In genomic region chr16:57127037-57127763, GRCh38 we compare ENCODE assay signal across 17 cellular contexts. TPM values are rescaled to one million over a fixed set of nuclear protein-coding genes. Genes with fewer than 3 reads are reported as not detected.
A peak's percentile ranks its signal among the peaks of the same experiment; 100 is the strongest.
DNase-seq lines count a peak whose midpoint lies in the region; ATAC-seq, FAIRE-seq and TF ChIP-seq lines count a peak whose summit lies in the region.
"Had no signal": no experiment of that assay in that cellular context is flagged by ENCODE, and none has a peak within 500 bp of the region (broad histone marks: within the 10 kb centered on the region; RNA-seq: fewer than 3 reads in every experiment).

No MANE protein-coding gene starts in this region.

- dilution Hi-C loops in mammary epithelial cell (cut with HindIII; ENCODE audit: low sequenced_read_pairs): loop anchor here (10.0 kb wide), 1 partner anchor 52 kb away; no protein-coding TSS in a partner anchor

- H3K27ac Mint-ChIP-seq in CD4-positive, alpha-beta T cell: peak overlapping the region; percentile 55
- H3K27ac Mint-ChIP-seq: activated B cell treated with CpG ODN at 0.5 μM for 24 hours, B cell had no signal

- in situ Hi-C loops in K562 (cut with MboI): no loop called here
- in situ Hi-C loops in mammary epithelial cell (cut with MboI; ENCODE audit: low sequenced_read_pairs in 2 of 2): no loop called here

- H3K9me1 ChIP-seq in K562 (ENCODE audit: control insufficient read depth, insufficient read depth, low read length): no peaks in the 10 kb centered on the region

- no peaks in the 10 kb centered on the region for H3K9me3 ChIP-seq in CD4-positive, alpha-beta T cell (ENCODE audit: control insufficient read depth, low read length)
- H3K9me3 ChIP-seq in K562 (replicated peaks; ENCODE audit: control insufficient read depth, insufficient read depth, low read depth, low read length): no peaks in the 10 kb centered on the region
- no peaks in the 10 kb centered on the region for H3K9me3 ChIP-seq in mammary epithelial cell (replicated peaks; ENCODE audit: insufficient read depth, low read length)
- no peaks in the 10 kb centered on the region for H3K9me3 ChIP-seq in tibial artery
- H3K9me3 ChIP-seq: heart left ventricle, stomach had no signal

- POLR2A ChIA-PET in CD4-positive, alpha-beta T cell (lab: Charles Lee): interaction anchor here (0.8 to 2.3 kb wide), 3 partner anchors 15 to 43 kb away, joined by 3 to 9 read pairs (median 8); partner anchors contain the start of gene CPNE2
- POLR2A ChIA-PET in K562 (lab: Yijun Ruan, JAX): interaction anchor here (0.6 to 1.8 kb wide), 3 partner anchors 10 to 13 kb away, joined by 3 to 5 read pairs (median 5); no protein-coding TSS in a partner anchor

- no peak for TF ChIP-seq RAD21 in K562 (CRISPR knock-in tag; conservative IDR thresholded peaks at IDR 0.05 in 1 of 2, IDR thresholded peaks at IDR 0.05 in 1 of 2)

- H3K4me1 ChIP-seq in K562 (replicated peaks in 1 of 2; ENCODE audit: control insufficient read depth in 2 of 2, insufficient read depth in 2 of 2, low read length in 2 of 2) (peaks cover 6 to 7% of the 10 kb centered on the region in 2 experiments; a peak in 4 of 5 replicates), mammary epithelial cell (ENCODE audit: insufficient read depth, low read length) (no peaks in the 10 kb centered on the region), tibial artery (no peaks in the 10 kb centered on the region)
- H3K4me1 ChIP-seq: stomach had no signal

- H4K20me1 ChIP-seq in K562 (replicated peaks; ENCODE audit: control insufficient read depth, insufficient read depth, low read length) (no peaks in the 10 kb centered on the region), mammary epithelial cell (ENCODE audit: insufficient read depth, low read length) (no peaks in the 10 kb centered on the region)

- H2AFZ ChIP-seq in K562 (ENCODE audit: low read depth, low read length) (no peak overlapping the region), mammary epithelial cell (ENCODE audit: low read depth, low read length) (no peak overlapping the region)

- H3K4me1 Mint-ChIP-seq in CD4-positive, alpha-beta T cell (ENCODE audit: low read depth): peaks cover 92% of the 10 kb centered on the region

- no TSS peak for BruUV-seq in K562 (replicated peaks; lab: Mats Ljungman, UMichigan)
- BruUV-seq in mammary epithelial cell (replicated peaks; lab: Mats Ljungman, UMichigan): no TSS peak

- no peaks in the 10 kb centered on the region for H3K79me2 ChIP-seq in K562 (ENCODE audit: control insufficient read depth, insufficient read depth, low read length)
- no peaks in the 10 kb centered on the region for H3K79me2 ChIP-seq in mammary epithelial cell (ENCODE audit: insufficient read depth, low read length)

- H3K4me2 ChIP-seq in K562 (ENCODE audit: insufficient read depth, low read length): no peak overlapping the region
- no peak overlapping the region for H3K4me2 ChIP-seq in mammary epithelial cell (ENCODE audit: insufficient read depth, low read depth, low read length)

- CTCF ChIA-PET in CD4-positive, alpha-beta T cell (lab: Charles Lee): interaction anchor here (1.0 kb wide), 1 partner anchor 34 kb away, joined by 3 read pairs; the partner anchor contains the start of gene CPNE2
- CTCF ChIA-PET in K562 (lab: Yijun Ruan, JAX; ENCODE audit: low intra/inter-chr PET ratio): no interaction called here
- CTCF ChIA-PET in mammary epithelial cell (lab: Charles Lee; ENCODE audit: low non-redundant PET): no interaction called here

- no peak for DNase-seq in CD4-positive, alpha-beta T cell
- DNase-seq in K562 (ENCODE audit: extremely low read depth in 1 of 4, low spot score in 3 of 4) (peak in 2 of 4 experiments; percentile 22 to 39), DMS79 treated with DMSO at 0.1 percent for 48 hours (lab: John Stamatoyannopoulos, UW) (no peak), mammary epithelial cell (no peak), tibial artery (no peak), NCI-H1048 (lab: John Stamatoyannopoulos, UW) (no peak)
- DNase-seq: activated B cell treated with CpG ODN at 0.5 μM for 24 hours; left cardiac atrium; NCI-H2081 treated with DMSO at 0.1 percent for 48 hours; stimulated activated CD4-positive, alpha-beta T cell treated with anti-CD3 and anti-CD28 coated beads, Interleukin-4, amount 100 ng/mL, for 24 hours; stomach had no signal

- ATAC-seq in CD4-positive, alpha-beta T cell (ENCODE audit: poor library complexity): no peak
- peak; percentile 70 for ATAC-seq in GM18861 (IDR thresholded peaks at IDR 0.05; ENCODE audit: unreplicated experiment)
- peak; percentile 54 for ATAC-seq in HG03175 (IDR thresholded peaks at IDR 0.05; ENCODE audit: unreplicated experiment)
- ATAC-seq in K562: peak; percentile 39
- ATAC-seq: esophagus mucosa, left cardiac atrium, right cardiac atrium had no signal

- TF ChIP-seq EP300 in K562 (IDR thresholded peaks at IDR 0.05; ENCODE audit: low read length): no peak

- no peak for TF ChIP-seq CTCF in CD4-positive, alpha-beta T cell (IDR thresholded peaks at IDR 0.05)
- TF ChIP-seq CTCF in K562 (IDR thresholded peaks at IDR 0.05 in 2 of 3, conservative IDR thresholded peaks at IDR 0.05 in 1 of 3; ENCODE audit: insufficient read depth in 2 of 3, low read depth in 1 of 3, low read length in 3 of 3) (no peak), mammary epithelial cell (conservative IDR thresholded peaks at IDR 0.05 in 1 of 2, IDR thresholded peaks at IDR 0.05 in 1 of 2; ENCODE audit: extremely low read depth in 1 of 2, insufficient read depth in 1 of 2, low read depth in 1 of 2, low read length in 2 of 2) (no peak), tibial artery (IDR thresholded peaks at IDR 0.05) (no peak)

- no peaks in the 10 kb centered on the region for H3K36me3 Mint-ChIP-seq in CD4-positive, alpha-beta T cell (ENCODE audit: low read depth)

- H3K9ac ChIP-seq in K562 (ENCODE audit: insufficient read depth in 1 of 2, low read depth in 2 of 2, low read length in 2 of 2) (no peak overlapping the region), mammary epithelial cell (ENCODE audit: insufficient read depth, low read length) (no peak overlapping the region)

- intact Hi-C loops in CD4-positive, alpha-beta T cell (cut with DNase I, micrococcal nuclease): no loop called here
- intact Hi-C loops in K562 (cut with micrococcal nuclease): no loop called here
- intact Hi-C loops in mammary epithelial cell (cut with micrococcal nuclease): no loop called here
- intact Hi-C loops in tibial artery (cut with DNase I; ENCODE audit: low total_unique reads): no loop called here

- H3K4me3 ChIP-seq in K562: no peak overlapping the region
- no peak overlapping the region for H3K4me3 ChIP-seq in mammary epithelial cell (replicated peaks in 1 of 3; ENCODE audit: insufficient read depth in 1 of 3, low read depth in 2 of 3, low read length in 3 of 3)
- no peak overlapping the region for H3K4me3 ChIP-seq in tibial artery
- H3K4me3 ChIP-seq: heart left ventricle, stomach had no signal

- H3K4me3 Mint-ChIP-seq in CD4-positive, alpha-beta T cell: no peak overlapping the region
- H3K4me3 Mint-ChIP-seq: activated B cell treated with CpG ODN at 0.5 μM for 24 hours, B cell had no signal

- H3K9me3 Mint-ChIP-seq in CD4-positive, alpha-beta T cell: no peaks in the 10 kb centered on the region
- H3K9me3 Mint-ChIP-seq: activated B cell treated with CpG ODN at 0.5 μM for 24 hours had no signal

- H3K36me3 ChIP-seq in K562 (ENCODE audit: control insufficient read depth, insufficient read depth, low read length) (no peaks in the 10 kb centered on the region), mammary epithelial cell (ENCODE audit: insufficient read depth, low read length) (no peaks in the 10 kb centered on the region), tibial artery (peaks cover 11 to 62% (median 22%) of the 10 kb centered on the region in 3 donors)

- FAIRE-seq in K562 (lab: Jason Lieb, UNC): no peak

- no peaks in the 10 kb centered on the region for H3K27me3 ChIP-seq in CD4-positive, alpha-beta T cell (ENCODE audit: control insufficient read depth, insufficient read depth, low read length)
- H3K27me3 ChIP-seq in K562 (ENCODE audit: control insufficient read depth in 2 of 2, insufficient read depth in 2 of 2, low read length in 2 of 2) (no peaks in the 10 kb centered on the region), mammary epithelial cell (ENCODE audit: insufficient read depth, low read length) (no peaks in the 10 kb centered on the region), tibial artery (no peaks in the 10 kb centered on the region)
- H3K27me3 ChIP-seq: heart left ventricle, stomach had no signal

- TF ChIP-seq POLR2A in K562 (conservative IDR thresholded peaks at IDR 0.05): no peak

- no peak overlapping the region for H3K27ac ChIP-seq in CD4-positive, alpha-beta T cell (ENCODE audit: low read depth, low read length)
- H3K27ac ChIP-seq in K562 (ENCODE audit: extremely low read depth, low read depth, low read length): no peak overlapping the region
- H3K27ac ChIP-seq in mammary epithelial cell (ENCODE audit: insufficient read depth, low read depth, low read length): no peak overlapping the region
- H3K27ac ChIP-seq in tibial artery: no peak overlapping the region
- H3K27ac ChIP-seq: heart left ventricle, stomach had no signal

- no peaks in the 10 kb centered on the region for H3K27me3 Mint-ChIP-seq in CD4-positive, alpha-beta T cell
- H3K27me3 Mint-ChIP-seq: activated B cell treated with CpG ODN at 0.5 μM for 24 hours, B cell had no signal

- 22% methylated on average over 5 of the region's 5 CpGs for WGBS in K562 (ENCODE audit: insufficient coverage, low coverage, missing lambda C conversion rate)
- 93% methylated on average over 5 of the region's 5 CpGs for WGBS in mammary epithelial cell (ENCODE audit: low coverage, missing lambda C conversion rate)

RNA-seq across cellular contexts. Expression of gene CPNE2, which starts 34.8 kb away (rescaled TPM):
- total RNA-seq in CD4-positive, alpha-beta T cell: 1 to 10 TPM; 2.2 to 3.5 TPM
- 13.7 and 32.7 TPM in 2 replicates for total RNA-seq in K562 (2011; cell fraction: chromatin; rRNA removed; ENCODE audit: low replicate concordance)
- 12.5 and 13.5 TPM in 2 replicates for total RNA-seq in K562 (2011; cell fraction: nucleolus; rRNA removed)
- 13.3 and 19.4 TPM in 2 replicates for total RNA-seq in K562 (2011; cell fraction: nucleoplasm; rRNA removed)
- 7.0 and 7.3 TPM in 2 replicates for total RNA-seq in K562 (2014; rRNA removed)
- total RNA-seq in K562 (2014; rRNA removed; fragmentation: Illumina TruSeq; extraction: Trizol): 4.2 and 5.0 TPM in 2 replicates
- total RNA-seq in K562 (2015; rRNA removed; fragmentation: Illumina TruSeq; extraction: Trizol): 7.7 and 8.6 TPM in 2 replicates
- 9.5 and 10.6 TPM in 2 replicates for total RNA-seq in K562 (2021)
- polyA plus RNA-seq in K562 (2011; rRNA removed): 13.9 and 26.9 TPM in 2 replicates
- polyA plus RNA-seq in K562 (2011; cell fraction: cytosol; rRNA removed): 28.1 and 34.9 TPM in 2 replicates
- 14.0 and 18.6 TPM in 2 replicates for polyA plus RNA-seq in K562 (2011; cell fraction: nucleus; rRNA removed)
- 14.1 and 33.3 TPM in 2 replicates for polyA plus RNA-seq in K562 (2012)
- 11.8 and 14.1 TPM in 2 replicates for polyA plus RNA-seq in K562 (2014; fragmentation: Illumina TruSeq; extraction: Trizol)
- 1 to 10 TPM; 3.0 to 3.8 TPM for polyA plus RNA-seq in K562 (2014; fragmentation: Nextera tagmentation; extraction: Ambion mirVana)
- 11.7 and 14.0 TPM in 2 replicates for polyA plus RNA-seq in K562 (2014; rRNA removed)
- 8.9 and 12.3 TPM in 2 replicates for polyA minus RNA-seq in K562 (2011; rRNA and poly(A)+ RNA removed)
- polyA minus RNA-seq in K562 (2011; cell fraction: cytosol; rRNA and poly(A)+ RNA removed): 7.7 and 8.6 TPM in 2 replicates
- polyA minus RNA-seq in K562 (2011; cell fraction: nucleus; rRNA and poly(A)+ RNA removed): 6.6 and 9.8 TPM in 2 replicates
- total RNA-seq in mammary epithelial cell: 10 to 100 TPM in 1 of 2 donors, 1 to 10 TPM in 1; 7.3 to 24.0 TPM
- 44.5 TPM for polyA plus RNA-seq in mammary epithelial cell
- 35.7 TPM for polyA minus RNA-seq in mammary epithelial cell

RNA-seq across cellular contexts. Expression of gene PSME3IP1, which starts 58.6 kb away (rescaled TPM):
- total RNA-seq in CD4-positive, alpha-beta T cell: 10 to 100 TPM; 77.1 to 77.9 TPM
- total RNA-seq in K562 (2011; cell fraction: chromatin; rRNA removed; ENCODE audit: low replicate concordance): 53.9 and 134 TPM in 2 replicates
- 46.7 and 60.7 TPM in 2 replicates for total RNA-seq in K562 (2011; cell fraction: nucleolus; rRNA removed)
- total RNA-seq in K562 (2011; cell fraction: nucleoplasm; rRNA removed): 71.6 and 104 TPM in 2 replicates
- total RNA-seq in K562 (2014; rRNA removed) (76.9 and 85.5 TPM in 2 replicates), K562 (2014; rRNA removed; fragmentation: Illumina TruSeq; extraction: Trizol) (143 and 167 TPM in 2 replicates), K562 (2015; rRNA removed; fragmentation: Illumina TruSeq; extraction: Trizol) (147 and 158 TPM in 2 replicates), K562 (2021) (104 and 106 TPM in 2 replicates), mammary epithelial cell (10 to 100 TPM; 43.2 to 90.0 TPM)
- polyA plus RNA-seq in K562 (2011; rRNA removed) (115 and 144 TPM in 2 replicates), K562 (2014; fragmentation: Illumina TruSeq; extraction: Trizol) (155 and 187 TPM in 2 replicates), K562 (2014; fragmentation: Nextera tagmentation; extraction: Ambion mirVana) (100 to 1,000 TPM in 1 of 2 experiments, 10 to 100 TPM in 1; 63.8 to 142 TPM), K562 (2014; rRNA removed) (146 and 152 TPM in 2 replicates), mammary epithelial cell (64.8 TPM)
- 132 and 144 TPM in 2 replicates for polyA plus RNA-seq in K562 (2011; cell fraction: cytosol; rRNA removed)
- 251 and 259 TPM in 2 replicates for polyA plus RNA-seq in K562 (2011; cell fraction: nucleus; rRNA removed)
- 88.6 and 121 TPM in 2 replicates for polyA plus RNA-seq in K562 (2012)
- 78.0 and 80.4 TPM in 2 replicates for polyA minus RNA-seq in K562 (2011; rRNA and poly(A)+ RNA removed)
- 45.1 and 48.8 TPM in 2 replicates for polyA minus RNA-seq in K562 (2011; cell fraction: cytosol; rRNA and poly(A)+ RNA removed)
- 40.8 and 66.0 TPM in 2 replicates for polyA minus RNA-seq in K562 (2011; cell fraction: nucleus; rRNA and poly(A)+ RNA removed)
- 50.1 TPM for polyA minus RNA-seq in mammary epithelial cell

RNA-seq across cellular contexts. Expression of gene RSPRY1, which starts 58.9 kb away (rescaled TPM):
- 10 to 100 TPM; 19.9 to 21.3 TPM for total RNA-seq in CD4-positive, alpha-beta T cell
- total RNA-seq in K562 (2011; cell fraction: chromatin; rRNA removed; ENCODE audit: low replicate concordance): 60.1 and 86.3 TPM in 2 replicates
- total RNA-seq in K562 (2011; cell fraction: nucleolus; rRNA removed): 29.9 and 41.0 TPM in 2 replicates
- total RNA-seq in K562 (2011; cell fraction: nucleoplasm; rRNA removed): 44.0 and 48.0 TPM in 2 replicates
- 14.5 and 20.0 TPM in 2 replicates for total RNA-seq in K562 (2014; rRNA removed)
- 25.5 and 26.3 TPM in 2 replicates for total RNA-seq in K562 (2014; rRNA removed; fragmentation: Illumina TruSeq; extraction: Trizol)
- total RNA-seq in K562 (2015; rRNA removed; fragmentation: Illumina TruSeq; extraction: Trizol): 25.2 and 27.8 TPM in 2 replicates
- 20.8 and 22.7 TPM in 2 replicates for total RNA-seq in K562 (2021)
- 25.4 and 28.0 TPM in 2 replicates for polyA plus RNA-seq in K562 (2011; rRNA removed)
- polyA plus RNA-seq in K562 (2011; cell fraction: cytosol; rRNA removed): 10.7 and 15.7 TPM in 2 replicates
- 21.4 and 28.5 TPM in 2 replicates for polyA plus RNA-seq in K562 (2011; cell fraction: nucleus; rRNA removed)
- polyA plus RNA-seq in K562 (2012): 11.1 and 11.4 TPM in 2 replicates
- polyA plus RNA-seq in K562 (2014; fragmentation: Illumina TruSeq; extraction: Trizol): 17.6 and 23.1 TPM in 2 replicates
- polyA plus RNA-seq in K562 (2014; fragmentation: Nextera tagmentation; extraction: Ambion mirVana): 10 to 100 TPM; 10.2 to 13.4 TPM
- 15.0 and 17.5 TPM in 2 replicates for polyA plus RNA-seq in K562 (2014; rRNA removed)
- 61.4 and 62.4 TPM in 2 replicates for polyA minus RNA-seq in K562 (2011; rRNA and poly(A)+ RNA removed)
- polyA minus RNA-seq in K562 (2011; cell fraction: cytosol; rRNA and poly(A)+ RNA removed): 31.9 and 34.4 TPM in 2 replicates
- 26.1 and 51.2 TPM in 2 replicates for polyA minus RNA-seq in K562 (2011; cell fraction: nucleus; rRNA and poly(A)+ RNA removed)
- 10 to 100 TPM; 46.9 to 47.2 TPM for total RNA-seq in mammary epithelial cell
- polyA plus RNA-seq in mammary epithelial cell: 23.4 TPM
- 29.1 TPM for polyA minus RNA-seq in mammary epithelial cell
